ENCODE assay signal across 8 cellular contexts in the genomic region with DNA sequence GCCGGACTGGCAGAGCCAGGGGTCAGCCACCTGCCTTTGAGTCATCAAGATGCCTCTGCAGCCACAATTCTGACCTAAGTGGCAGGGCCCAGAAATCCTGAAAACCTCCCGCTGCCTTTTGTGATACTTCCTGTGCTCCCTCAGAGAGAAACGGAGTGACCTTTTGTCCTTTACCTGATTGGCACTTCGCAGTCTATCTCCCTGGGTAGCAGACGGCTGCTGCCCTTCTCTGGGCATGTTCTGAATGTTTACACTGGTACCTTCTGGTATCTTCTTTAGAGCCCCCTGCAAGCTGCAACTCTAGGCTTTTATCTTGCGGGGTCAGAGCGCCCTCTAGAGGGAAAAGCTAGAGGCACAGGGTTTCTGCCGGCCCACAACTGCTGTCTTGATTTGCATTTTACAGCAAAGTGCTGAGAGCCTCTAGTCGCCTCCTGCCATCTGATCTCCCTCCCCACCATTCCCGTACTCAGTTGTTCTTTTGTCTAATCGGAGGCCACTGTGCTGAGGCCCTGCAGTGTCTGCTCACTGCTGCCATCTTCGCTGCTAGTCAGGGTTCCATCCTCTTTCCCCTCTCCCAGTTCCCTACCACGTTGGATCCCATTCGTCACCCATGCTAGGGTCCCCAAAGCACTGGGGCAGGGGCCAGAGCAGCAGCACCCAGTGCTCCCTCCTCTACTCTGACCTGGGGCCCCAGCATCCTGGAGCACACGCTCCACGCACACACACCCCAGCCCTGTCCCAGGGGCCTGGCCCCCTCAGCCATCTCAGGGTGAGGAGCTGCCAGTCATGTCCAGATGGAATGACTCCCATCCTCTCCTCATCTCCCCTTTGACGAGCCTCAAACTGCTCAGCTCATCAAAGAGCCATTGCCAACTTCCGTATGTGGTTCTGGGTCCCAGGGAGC. TPM values are rescaled to one million over a fixed set of nuclear protein-coding genes. Genes with fewer than 3 reads are reported as not detected.
DNase-seq lines count a peak whose midpoint lies in the region; ATAC-seq and TF ChIP-seq lines count a peak whose summit lies in the region.

No MANE protein-coding gene starts in this region.

- peaks cover 2% of the 10 kb centered on the region for H3K36me3 ChIP-seq in Caco-2 (ENCODE audit: control insufficient read depth, insufficient read depth, low read length)
- H3K36me3 ChIP-seq in neutrophil: peaks cover 57% of the 10 kb centered on the region
- peaks cover 0 to 8% of the 10 kb centered on the region in 2 donors for H3K36me3 ChIP-seq in thyroid gland

- H3K27me3 Mint-ChIP-seq in Caco-2 (ENCODE audit: insufficient read depth, unreplicated experiment): no peaks in the 10 kb centered on the region

- H3K36me3 Mint-ChIP-seq in Caco-2 (ENCODE audit: insufficient read depth, unreplicated experiment): peaks cover 36% of the 10 kb centered on the region

- intact Hi-C loops in Caco-2 (cut with micrococcal nuclease; ENCODE audit: unreplicated experiment) (loop anchor here (1.0 kb wide), 3 partner anchors 40 to 351 kb away; no protein-coding TSS in a partner anchor), thyroid gland (cut with DNase I) (no loop called here)

- BruUV-seq in Caco-2 (replicated peaks; lab: Mats Ljungman, UMichigan): no TSS peak

- POLR2A ChIA-PET in Caco-2 (lab: Charles Lee): interaction anchor here (0.5 to 1.0 kb wide), 3 partner anchors 28 to 278 kb away, joined by 3 to 4 read pairs (median 3); no protein-coding TSS in a partner anchor

- no peak for ATAC-seq in HG03045 (IDR thresholded peaks at IDR 0.05; ENCODE audit: unreplicated experiment)

- peak overlapping the region; percentile 14 for H3K27ac Mint-ChIP-seq in Caco-2 (ENCODE audit: unreplicated experiment)

- peaks cover 15% of the 10 kb centered on the region for H3K4me1 Mint-ChIP-seq in Caco-2 (ENCODE audit: low read depth, unreplicated experiment)

- DNase-seq in Caco-2: peak; percentile 76 to 84
- peak; percentile 48 for DNase-seq in Jurkat, Clone E6-1 (ENCODE audit: low read depth, low spot score)
- peak; percentile 94 for DNase-seq in RPMI7951 (ENCODE audit: low read depth)
- peak; percentile 25 for DNase-seq in activated T-helper 9 cell treated with anti-CD3 and anti-CD28 coated beads, Interleukin-2, amount 50 U/mL, for 16 hours (ENCODE audit: low read depth)
- peak; percentile 66 for DNase-seq in fibroblast of pulmonary artery (ENCODE audit: low read depth)
- DNase-seq in thyroid gland: peak; percentile 44 to 55

- TF ChIP-seq POLR2A in thyroid gland (IDR thresholded peaks at IDR 0.05): no peak

- 66 to 78% methylated on average over 18 of the region's 18 CpGs for WGBS in thyroid gland, 2 donors

- H3K27ac ChIP-seq in neutrophil (peak overlapping the region; percentile 85), thyroid gland (peak overlapping the region in 2 of 3 donors; percentile 66 to 90)

- H3K4me3 ChIP-seq in Caco-2 (ENCODE audit: low read depth, low read length) (no peak overlapping the region), fibroblast of pulmonary artery (replicated peaks; ENCODE audit: low read depth, low read length) (no peak overlapping the region), neutrophil (ENCODE audit: low read depth in 1 of 2, low read length in 1 of 2) (peak overlapping the region in 1 of 2 experiments; percentile 36), thyroid gland (replicated peaks in 1 of 3) (no peak overlapping the region)
- no peak overlapping the region for H3K4me3 ChIP-seq in Jurkat, Clone E6-1 (ENCODE audit: low read length)

- H3K9me3 ChIP-seq in Caco-2: no peaks in the 10 kb centered on the region
- no peaks in the 10 kb centered on the region for H3K9me3 ChIP-seq in neutrophil
- H3K9me3 ChIP-seq in thyroid gland: no peaks in the 10 kb centered on the region

- H3K4me3 Mint-ChIP-seq in Caco-2 (ENCODE audit: unreplicated experiment): no peak overlapping the region

- no peaks in the 10 kb centered on the region for H3K9me3 Mint-ChIP-seq in Caco-2 (ENCODE audit: unreplicated experiment)

- H3K27me3 ChIP-seq in Caco-2 (replicated peaks; ENCODE audit: control insufficient read depth, insufficient read depth, low read length) (no peaks in the 10 kb centered on the region), neutrophil (no peaks in the 10 kb centered on the region), thyroid gland (no peaks in the 10 kb centered on the region)

- CTCF ChIA-PET in Caco-2 (lab: Charles Lee): interaction anchor here (0.5 to 2.0 kb wide), 25 partner anchors 13 to 348 kb away, joined by 3 to 24 read pairs (median 3); no protein-coding TSS in a partner anchor

- TF ChIP-seq CTCF in Caco-2 (IDR thresholded peaks at IDR 0.05; ENCODE audit: insufficient read depth in 1 of 2, low read depth in 1 of 2, low read length in 1 of 2, severe bottlenecking in 1 of 2, unreplicated experiment in 1 of 2) (peak; percentile 98 to 99), fibroblast of pulmonary artery (IDR thresholded peaks at IDR 0.05; ENCODE audit: low read length, missing control alignments) (peak; percentile 79), neutrophil (IDR thresholded peaks at IDR 0.05) (peak; percentile 47), thyroid gland (IDR thresholded peaks at IDR 0.05) (peak; percentile 50 to 78 (median 60))

- H3K4me1 ChIP-seq in Caco-2 (no peaks in the 10 kb centered on the region), neutrophil (ENCODE audit: control insufficient read depth in 1 of 2, insufficient read depth in 1 of 2, low read depth in 1 of 2, low read length in 1 of 2) (peaks cover 55 to 56% of the 10 kb centered on the region in 2 experiments), thyroid gland (peaks cover 27 to 47% of the 10 kb centered on the region in 2 donors)

RNA-seq across cellular contexts. Expression of a gene that starts 26.7 kb away (rescaled TPM):
- total RNA-seq in Caco-2 (2022) (29.0 TPM in 2 replicates), thyroid gland (10 to 100 TPM in 3 of 4 donors, 1 to 10 TPM in 1; 5.0 to 14.2 (median 12.7) TPM)
- 7.5 TPM for polyA plus RNA-seq in Jurkat, Clone E6-1 (2012; ENCODE audit: insufficient read depth, insufficient read length)
- total RNA-seq in RPMI7951 (2014; rRNA removed; shearing (Covaris generic)): 6.0 and 6.6 TPM in 2 replicates

RNA-seq across cellular contexts. Expression of a gene that starts 47.6 kb away (rescaled TPM):
- total RNA-seq in Caco-2 (2022) (146 and 154 TPM in 2 replicates), thyroid gland (100 to 1,000 TPM; 132 to 279 (median 179) TPM)
- 83.2 TPM for polyA plus RNA-seq in Jurkat, Clone E6-1 (2012; ENCODE audit: insufficient read depth, insufficient read length)
- total RNA-seq in RPMI7951 (2014; rRNA removed; shearing (Covaris generic)): 127 and 240 TPM in 2 replicates

Comparison
In these comparisons a context has a peak if more than half of its experiments do, and no peak if none do; other contexts are left out.
1. DNase-seq: peak in every context shown above with its lines; median percentile 94 in RPMI7951; 80 in Caco-2; 66 in fibroblast of pulmonary artery; 50 in thyroid gland; 48 in Jurkat, Clone E6-1; 25 in activated T-helper 9 cell treated with anti-CD3 and anti-CD28 coated beads, Interleukin-2, amount 50 U/mL, for 16 hours.
2. CTCF ChIP-seq: peak in every context shown above with its lines; median percentile 98 in Caco-2; 79 in fibroblast of pulmonary artery; 60 in thyroid gland; 47 in neutrophil.